Comparison of ENCODE assay signal across 30 cellular contexts in the genomic region with DNA sequence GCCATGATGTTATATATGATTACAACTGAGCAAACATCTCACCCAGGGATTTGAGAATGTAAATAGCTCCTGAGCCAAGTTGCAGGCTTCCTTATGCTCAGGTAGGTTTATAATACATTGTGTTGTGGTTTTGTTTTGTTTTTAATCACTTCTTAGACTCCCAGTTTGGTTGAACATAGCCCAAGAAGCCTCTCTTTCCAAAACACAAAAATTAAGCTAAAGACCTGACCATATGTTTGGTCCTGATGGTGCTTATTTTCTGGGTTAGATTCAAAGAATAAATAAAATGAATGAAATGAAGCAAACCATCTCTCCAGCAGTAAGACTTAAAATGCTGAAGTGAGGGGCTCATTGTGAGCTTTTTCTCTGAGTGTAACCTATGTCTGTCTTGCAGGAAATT.
"Had no signal": no experiment of that assay in that cellular context is flagged by ENCODE, and none has a peak within 500 bp of the region (broad histone marks: within the 10 kb centered on the region; RNA-seq: fewer than 3 reads in every experiment).

No MANE protein-coding gene starts in this region.

- DNase-seq: activated CD4-positive, alpha-beta memory T cell treated with anti-CD3 and anti-CD28 coated beads for 36 hours; activated CD4-positive, alpha-beta T cell treated with anti-CD3 and anti-CD28 coated beads for 36 hours; activated CD4-positive, alpha-beta T cell treated with anti-CD3 and anti-CD28 coated beads, Interleukin-2, amount 10 ng/mL, durations not matched to agents 24 days and 14 days; activated CD4-positive, CD25-positive, alpha-beta regulatory T cell; activated CD4-positive, CD25-positive, alpha-beta regulatory T cell treated with anti-CD3 and anti-CD28 coated beads, Interleukin-2, amount 50 U/mL, for 72 hours; activated CD8-positive, alpha-beta memory T cell treated with anti-CD3 and anti-CD28 coated beads, Interleukin-2, amount 10 ng/mL, durations not matched to agents 7 days and 5 days; activated CD8-positive, alpha-beta memory T cell treated with anti-CD3 and anti-CD28 coated beads, Interleukin-2, amount 50 U/mL, for 4 hours; activated CD8-positive, alpha-beta T cell treated with anti-CD3 and anti-CD28 coated beads, Interleukin-2, amount 10 ng/mL, durations not matched to agents 7 days and 5 days; activated effector memory CD4-positive, alpha-beta T cell treated with anti-CD3 and anti-CD28 coated beads, Interleukin-2, amount 50 U/mL, for 16 hours; activated naive CD4-positive, alpha-beta T cell treated with anti-CD3 and anti-CD28 coated beads for 36 hours; activated naive CD8-positive, alpha-beta T cell treated with anti-CD3 and anti-CD28 coated beads for 36 hours; activated naive CD8-positive, alpha-beta T cell treated with anti-CD3 and anti-CD28 coated beads, Interleukin-2, amount 50 U/mL, for 24 hours; activated T-cell treated with anti-CD3 and anti-CD28 coated beads, Interleukin-2, amount 50 U/mL, for 1 hour; activated T-cell treated with anti-CD3 and anti-CD28 coated beads, Interleukin-2, amount 50 U/mL, for 48 hours; adrenal gland; amygdala; aorta; body of pancreas; central memory CD4-positive, alpha-beta T cell; cortex of kidney; dermis blood vessel endothelial cell; effector CD4-positive, alpha-beta T cell; effector memory CD8-positive, alpha-beta T cell; esophagus squamous epithelium; foreskin melanocyte; heart right ventricle; T1000 had no signal

- H3K4me3 ChIP-seq: adrenal gland, body of pancreas, cardiac muscle cell, esophagus squamous epithelium, gastroesophageal sphincter, heart right ventricle, hepatocyte had no signal
